In the genomic region with DNA sequence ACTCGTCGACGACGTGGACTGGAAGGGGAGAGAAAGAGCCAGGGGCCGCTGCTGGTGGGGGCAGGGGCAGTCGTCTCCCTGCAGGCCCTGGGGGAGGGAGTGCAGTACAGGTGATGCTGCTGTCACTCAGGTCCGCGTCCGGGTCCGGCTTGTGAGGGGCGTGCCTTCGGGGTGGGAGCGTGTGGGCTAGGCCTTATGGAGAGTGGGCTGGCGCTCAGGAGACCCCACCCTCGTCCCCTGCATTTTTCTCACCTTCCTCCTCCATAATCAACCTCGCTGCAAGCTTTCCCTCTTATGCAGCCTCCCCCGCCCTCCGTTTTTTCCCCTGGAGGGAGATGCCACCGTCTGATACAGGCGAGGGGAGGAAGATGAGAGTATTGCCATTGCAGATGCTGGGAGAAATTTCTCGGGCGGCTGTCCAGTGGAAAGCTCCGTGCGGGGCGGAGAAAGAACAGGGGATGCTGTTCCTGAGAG, we compare ENCODE assay signal across 8 cellular contexts. TPM values are rescaled to one million over a fixed set of nuclear protein-coding genes. Genes with fewer than 3 reads are reported as not detected.
DNase-seq lines count a peak whose midpoint lies in the region; ATAC-seq and TF ChIP-seq lines count a peak whose summit lies in the region.

No MANE protein-coding gene starts in this region.

- H3K27ac ChIP-seq in ascending aorta (peak overlapping the region; percentile 86 to 90), skeletal muscle tissue (ENCODE audit: low read depth, low read length) (peak overlapping the region; percentile 93)

- peak overlapping the region; percentile 99 for H3K9ac ChIP-seq in skeletal muscle tissue (ENCODE audit: low read depth in 1 of 3, low read length in 3 of 3)

- H3K4me1 Mint-ChIP-seq in HFFc6 (ENCODE audit: low read depth) = peaks cover 41% of the 10 kb centered on the region
- peaks cover 24% of the 10 kb centered on the region for H3K4me1 Mint-ChIP-seq in T-helper 17 cell

- no peak for TF ChIP-seq POLR2A in NB4 (IDR thresholded peaks at IDR 0.05; ENCODE audit: extremely low read depth, insufficient read length)

- peak; percentile 17 for ATAC-seq in T-helper 17 cell

- H3K9me3 ChIP-seq in T-helper 17 cell (ENCODE audit: control insufficient read depth, low read length, poor library complexity, severe bottlenecking) = no peaks in the 10 kb centered on the region
- H3K9me3 ChIP-seq in ascending aorta = no peaks in the 10 kb centered on the region
- H3K9me3 ChIP-seq in skeletal muscle tissue (ENCODE audit: control insufficient read depth in 3 of 3, low read length in 3 of 3) = no peaks in the 10 kb centered on the region

- no peaks in the 10 kb centered on the region for H3K9me3 Mint-ChIP-seq in HFFc6

- peak; percentile 70 for DNase-seq in HFFc6
- DNase-seq in NB4 (ENCODE audit: low read depth) = peak; percentile 79
- DNase-seq in T-helper 17 cell = peak in 2 of 3 donors; percentile 37 to 44
- peak in 1 of 2 donors; percentile 72 for DNase-seq in ascending aorta (ENCODE audit: low spot score in 2 of 2)
- no peak for DNase-seq in midbrain (lab: John Stamatoyannopoulos, UW)

- H3K36me3 ChIP-seq in ascending aorta (no peaks in the 10 kb centered on the region), skeletal muscle tissue (ENCODE audit: control insufficient read depth in 3 of 3, insufficient read depth in 3 of 3, low read length in 3 of 3) (peaks cover 0 to 3% (median 2%) of the 10 kb centered on the region in 3 donors)

- intact Hi-C loops in ascending aorta (cut with DNase I) = loop anchor here (2.0 kb wide), 1 partner anchor 113 kb away; no protein-coding TSS in a partner anchor

- peak overlapping the region; percentile 93 for H3K4me3 Mint-ChIP-seq in HFFc6
- H3K4me3 Mint-ChIP-seq in T-helper 17 cell = peak overlapping the region; percentile 90

- peak overlapping the region; percentile 75 for H3K4me3 ChIP-seq in GM12875 (ENCODE audit: low read depth, low read length)
- peak overlapping the region; percentile 90 for H3K4me3 ChIP-seq in NB4 (ENCODE audit: low read depth, low read length)
- H3K4me3 ChIP-seq in ascending aorta = peak overlapping the region; percentile 85 to 96
- peak overlapping the region; percentile 93 for H3K4me3 ChIP-seq in iPS-11a (ENCODE audit: low read depth, low read length)
- peak overlapping the region; percentile 91 to 99 (median 98) for H3K4me3 ChIP-seq in skeletal muscle tissue (ENCODE audit: low read length in 3 of 3)

- peaks cover 0 to 18% of the 10 kb centered on the region in 2 donors for H3K4me1 ChIP-seq in ascending aorta
- peaks cover 18 to 25% (median 19%) of the 10 kb centered on the region in 3 donors for H3K4me1 ChIP-seq in skeletal muscle tissue (ENCODE audit: control insufficient read depth in 3 of 3, insufficient read depth in 3 of 3, low read length in 3 of 3)

- H3K27me3 ChIP-seq in ascending aorta (no peaks in the 10 kb centered on the region), skeletal muscle tissue (ENCODE audit: control insufficient read depth in 3 of 3, insufficient read depth in 3 of 3, low read length in 3 of 3) (no peaks in the 10 kb centered on the region)

- H3K27ac Mint-ChIP-seq in HFFc6 (peak overlapping the region; percentile 77), T-helper 17 cell (peak overlapping the region; percentile 56)

- H3K27me3 Mint-ChIP-seq in HFFc6 (ENCODE audit: insufficient read depth) (peaks cover 1% of the 10 kb centered on the region; the same call in 1 of the 2 replicates), T-helper 17 cell (no peaks in the 10 kb centered on the region)

- TF ChIP-seq CTCF in GM12875 (IDR thresholded peaks at IDR 0.05; ENCODE audit: borderline replicate concordance, insufficient read depth, low read depth, low read length) (no peak), HFFc6 (IDR thresholded peaks at IDR 0.05) (no peak), NB4 (IDR thresholded peaks at IDR 0.05; ENCODE audit: low read depth, low read length) (no peak), ascending aorta (IDR thresholded peaks at IDR 0.05) (no peak)

- H3K36me3 Mint-ChIP-seq in HFFc6 (ENCODE audit: low read depth) = no peaks in the 10 kb centered on the region; the same call in 1 of the 2 replicates
- no peaks in the 10 kb centered on the region for H3K36me3 Mint-ChIP-seq in T-helper 17 cell (ENCODE audit: low read depth)

RNA-seq across cellular contexts. Expression of a gene that starts 0.6 kb away (rescaled TPM):
- total RNA-seq in HFFc6 (2021; fragmentation: NEBNext Ultra II Directional; extraction: Animal tissue kit (Norgen Biotek cat#: 25700)) = 100 to 1,000 TPM in 5 of 6 experiments, 10 to 100 TPM in 1; 99.7 to 126 (median 112) TPM
- 10 to 100 TPM; 32.4 to 32.9 TPM for total RNA-seq in T-helper 17 cell
- 23.5 TPM for total RNA-seq in ascending aorta
- total RNA-seq in skeletal muscle tissue = 63.7 TPM

RNA-seq across cellular contexts. Expression of a gene that starts 3.8 kb away (rescaled TPM):
- 10 to 100 TPM; 29.6 to 43.3 (median 37.2) TPM for total RNA-seq in HFFc6 (2021; fragmentation: NEBNext Ultra II Directional; extraction: Animal tissue kit (Norgen Biotek cat#: 25700))
- total RNA-seq in T-helper 17 cell (10 to 100 TPM; 13.7 to 16.3 TPM), ascending aorta (2.9 TPM), skeletal muscle tissue (17.2 TPM)

RNA-seq across cellular contexts. Expression of a gene that starts 32.3 kb away (rescaled TPM):
- 10 to 100 TPM; 17.8 to 22.2 (median 20.1) TPM for total RNA-seq in HFFc6 (2021; fragmentation: NEBNext Ultra II Directional; extraction: Animal tissue kit (Norgen Biotek cat#: 25700))
- total RNA-seq in T-helper 17 cell (10 to 100 TPM; 35.4 to 43.6 TPM), ascending aorta (11.9 TPM), skeletal muscle tissue (15.1 TPM)
